Comparison of ENCODE assay signal across 7 cellular contexts in the genomic region with DNA sequence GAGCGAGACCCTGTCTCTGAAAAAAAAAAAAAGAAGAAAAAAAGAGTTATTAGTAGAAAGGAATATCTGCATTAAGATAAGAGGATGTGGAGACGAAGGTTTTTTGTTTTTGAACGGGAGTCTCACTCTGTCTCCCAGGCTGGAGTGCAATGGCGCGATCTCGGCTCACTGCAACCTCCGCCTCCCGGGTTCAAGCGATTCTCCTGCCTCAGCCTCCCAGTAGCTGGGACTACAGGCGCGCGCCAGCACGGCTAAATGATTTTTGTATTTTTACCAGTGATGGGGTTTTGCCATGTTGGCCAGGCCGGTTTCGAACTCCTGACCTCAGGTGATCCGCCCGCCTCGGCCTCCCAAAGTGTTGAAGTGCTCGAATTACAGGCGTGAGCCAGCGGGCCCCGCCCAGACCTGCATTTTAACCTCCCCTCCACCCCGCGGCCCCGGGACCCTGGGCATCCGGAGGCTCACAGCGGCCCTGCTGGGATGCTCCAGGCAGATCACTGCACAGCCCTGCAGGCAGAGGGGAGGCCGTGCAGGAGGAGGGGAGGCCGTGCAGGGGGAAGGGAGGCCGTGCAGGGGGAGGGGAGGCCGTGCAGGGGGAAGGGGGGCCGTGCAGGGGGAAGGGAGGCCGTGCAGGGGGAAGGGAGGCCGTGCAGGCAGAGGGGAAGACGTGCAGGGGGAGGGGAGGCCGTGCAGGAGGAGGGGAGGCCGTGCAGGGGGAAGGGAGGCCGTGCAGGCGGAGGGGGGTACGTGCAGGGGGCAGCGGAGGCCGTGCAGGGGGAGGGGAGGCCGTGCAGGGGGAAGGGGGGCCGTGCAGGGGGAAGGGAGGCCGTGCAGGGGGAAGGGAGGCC. TPM values are rescaled to one million over a fixed set of nuclear protein-coding genes. Genes with fewer than 3 reads are reported as not detected.
DNase-seq lines count a peak whose midpoint lies in the region; ATAC-seq and TF ChIP-seq lines count a peak whose summit lies in the region.
"Not testable (repeated sequence)": the region's sequence is repeated elsewhere in the genome, so short reads cannot be mapped to it uniquely, and the experiment has no call there.

No MANE protein-coding gene starts in this region.

- H3K4me1 ChIP-seq in GM23338 (ENCODE audit: insufficient read depth) (peaks cover 10% of the 10 kb centered on the region; the same call in 1 of the 2 replicates), trophoblast cell (ENCODE audit: control insufficient read depth in 1 of 2, insufficient read depth in 2 of 2, low read length in 2 of 2) (peaks cover 11 to 26% of the 10 kb centered on the region in 2 experiments)
- not testable (repeated sequence) for H3K4me1 ChIP-seq in NT2/D1 (ENCODE audit: insufficient read depth, insufficient read length); mesendoderm (ENCODE audit: control insufficient read depth, low read depth, low read length)

- H3K23ac ChIP-seq in mesendoderm (ENCODE audit: low read length); trophoblast cell (ENCODE audit: low read length): not testable (repeated sequence)

- H3K4me1 Mint-ChIP-seq in GM23338 = peaks cover 22% of the 10 kb centered on the region
- peaks cover 23% of the 10 kb centered on the region for H3K4me1 Mint-ChIP-seq in activated B cell treated with CpG ODN at 0.5 μM for 24 hours
- peaks cover 28% of the 10 kb centered on the region for H3K4me1 Mint-ChIP-seq in activated naive CD8-positive, alpha-beta T cell (ENCODE audit: low read depth)

- H3K4me3 ChIP-seq in GM23338 (peak overlapping the region; percentile 38; the same call in 1 of the 2 replicates), NT2/D1 (ENCODE audit: insufficient read length, low read depth) (peak overlapping the region; percentile 24), fibroblast of villous mesenchyme (ENCODE audit: low read depth, low read length) (peak overlapping the region; percentile 9)
- not testable (repeated sequence) for H3K4me3 ChIP-seq in mesendoderm (ENCODE audit: low read length); trophoblast cell (ENCODE audit: low read depth, low read length)

- H3K18ac ChIP-seq in mesendoderm (ENCODE audit: low read length) = peak overlapping the region; percentile 15
- not testable (repeated sequence) for H3K18ac ChIP-seq in trophoblast cell (ENCODE audit: low read length)

- H3K4ac ChIP-seq in mesendoderm (ENCODE audit: low read depth, low read length); trophoblast cell (ENCODE audit: low read depth, low read length): not testable (repeated sequence)

- H3K36me3 Mint-ChIP-seq in GM23338 (ENCODE audit: low read depth) = peaks cover 45% of the 10 kb centered on the region
- not testable (repeated sequence) for H3K36me3 Mint-ChIP-seq in activated B cell treated with CpG ODN at 0.5 μM for 24 hours (ENCODE audit: low read depth); activated naive CD8-positive, alpha-beta T cell

- not testable (repeated sequence) for H3K27ac ChIP-seq in GM23338 (ENCODE audit: low read depth)
- H3K27ac ChIP-seq in mesendoderm (ENCODE audit: low read depth, low read length) (peak overlapping the region; percentile 33), trophoblast cell (ENCODE audit: low read depth, low read length) (peak overlapping the region; percentile 18)

- not testable (repeated sequence) for TF ChIP-seq CTCF in GM23338 (conservative IDR thresholded peaks at IDR 0.05; ENCODE audit: low read depth in 2 of 2); activated B cell treated with CpG ODN at 0.5 μM for 24 hours (IDR thresholded peaks at IDR 0.05); fibroblast of villous mesenchyme (IDR thresholded peaks at IDR 0.05; ENCODE audit: insufficient read depth, low read depth, low read length)

- H3K56ac ChIP-seq in mesendoderm (ENCODE audit: low read length) = peak overlapping the region; percentile 7

- POLR2A ChIA-PET in activated B cell treated with CpG ODN at 0.5 μM for 24 hours (lab: Charles Lee) = not testable (repeated sequence)

- peak; percentile 55 for DNase-seq in GM23338 (ENCODE audit: low spot score)
- not testable (repeated sequence) for DNase-seq in NT2/D1 (ENCODE audit: low read depth, low spot score); activated B cell treated with CpG ODN at 0.5 μM for 24 hours; fibroblast of villous mesenchyme (ENCODE audit: low read depth); mesendoderm; trophoblast cell

- H4K91ac ChIP-seq in trophoblast cell (ENCODE audit: low read depth, low read length) = not testable (repeated sequence)

- H2BK5ac ChIP-seq in mesendoderm (ENCODE audit: low read length); trophoblast cell (ENCODE audit: low read depth, low read length, poor library complexity): not testable (repeated sequence)

- intact Hi-C loops in activated B cell treated with CpG ODN at 0.5 μM for 24 hours (cut with micrococcal nuclease) = not testable (repeated sequence)

- H3K4me3 Mint-ChIP-seq in GM23338 (peak overlapping the region; percentile 53), activated B cell treated with CpG ODN at 0.5 μM for 24 hours (peak overlapping the region; percentile 11)
- peak overlapping the region; percentile 69 for H3K4me3 Mint-ChIP-seq in activated naive CD8-positive, alpha-beta T cell

- H3K4me2 ChIP-seq in GM23338 = peak overlapping the region; percentile 69; the same call in 1 of the 2 replicates
- H3K4me2 ChIP-seq in mesendoderm (ENCODE audit: low read length); trophoblast cell (ENCODE audit: low read length): not testable (repeated sequence)

- H3K79me1 ChIP-seq in mesendoderm (ENCODE audit: low read length) = not testable (repeated sequence)
- peaks cover 24% of the 10 kb centered on the region for H3K79me1 ChIP-seq in trophoblast cell (ENCODE audit: low read length)

- not testable (repeated sequence) for H4K8ac ChIP-seq in mesendoderm (ENCODE audit: low read depth, low read length); trophoblast cell (ENCODE audit: low read depth, low read length)

- not testable (repeated sequence) for ATAC-seq in GM23338; activated B cell treated with CpG ODN at 0.5 μM for 24 hours (ENCODE audit: low read depth)

- H3K36me3 ChIP-seq in GM23338 (ENCODE audit: insufficient read depth) (peaks cover 12% of the 10 kb centered on the region), NT2/D1 (ENCODE audit: insufficient read depth, insufficient read length, low read length) (peaks cover 14% of the 10 kb centered on the region), trophoblast cell (ENCODE audit: control insufficient read depth in 1 of 2, insufficient read depth in 2 of 2, low read length in 2 of 2) (peaks cover 10 to 13% of the 10 kb centered on the region in 2 experiments)
- not testable (repeated sequence) for H3K36me3 ChIP-seq in mesendoderm (ENCODE audit: control insufficient read depth, insufficient read depth, low read length)

- H3K9me2 ChIP-seq in GM23338 (ENCODE audit: insufficient read depth) = not testable (repeated sequence)

- H3K79me2 ChIP-seq in GM23338 (replicated peaks; ENCODE audit: insufficient read depth) = peaks cover 47% of the 10 kb centered on the region
- H3K79me2 ChIP-seq in mesendoderm (ENCODE audit: control insufficient read depth, insufficient read depth, low read length) = not testable (repeated sequence)
- peaks cover 12% of the 10 kb centered on the region for H3K79me2 ChIP-seq in trophoblast cell (ENCODE audit: control insufficient read depth, insufficient read depth, low read length, poor library complexity)

- H4K5ac ChIP-seq in mesendoderm (ENCODE audit: low read length) = not testable (repeated sequence)

- H2AFZ ChIP-seq in GM23338; trophoblast cell (ENCODE audit: insufficient read depth, low read length, poor library complexity): not testable (repeated sequence)

- H4K20me1 ChIP-seq in GM23338 (replicated peaks; ENCODE audit: insufficient read depth) = not testable (repeated sequence)

- not testable (repeated sequence) for H2BK120ac ChIP-seq in mesendoderm (ENCODE audit: low read depth, low read length); trophoblast cell (ENCODE audit: insufficient read depth, low read length, poor library complexity)

- peak overlapping the region; percentile 88; the same call in 1 of the 2 replicates for H3K27ac Mint-ChIP-seq in GM23338
- not testable (repeated sequence) for H3K27ac Mint-ChIP-seq in activated B cell treated with CpG ODN at 0.5 μM for 24 hours; activated naive CD8-positive, alpha-beta T cell

- H3K27me3 ChIP-seq in GM23338 (ENCODE audit: insufficient read depth); NT2/D1 (ENCODE audit: insufficient read depth, insufficient read length); mesendoderm (ENCODE audit: insufficient read depth, low read length, poor library complexity); trophoblast cell (ENCODE audit: insufficient read depth, low read length): not testable (repeated sequence)

- H3K27me3 Mint-ChIP-seq in GM23338 (ENCODE audit: insufficient read depth, low read depth, poor library complexity) = peaks cover 25% of the 10 kb centered on the region
- not testable (repeated sequence) for H3K27me3 Mint-ChIP-seq in activated B cell treated with CpG ODN at 0.5 μM for 24 hours; activated naive CD8-positive, alpha-beta T cell

- peaks cover 33% of the 10 kb centered on the region for H3F3A ChIP-seq in GM23338 (replicated peaks; ENCODE audit: low read depth)

- not testable (repeated sequence) for H4K12ac ChIP-seq in trophoblast cell (ENCODE audit: low read depth, low read length)

- H3K9ac ChIP-seq in NT2/D1 (ENCODE audit: insufficient read length, low read depth); mesendoderm (ENCODE audit: low read length); trophoblast cell (ENCODE audit: low read length): not testable (repeated sequence)

- peaks cover 20% of the 10 kb centered on the region for H3K9me3 Mint-ChIP-seq in GM23338
- H3K9me3 Mint-ChIP-seq in activated B cell treated with CpG ODN at 0.5 μM for 24 hours; activated naive CD8-positive, alpha-beta T cell (ENCODE audit: low read depth): not testable (repeated sequence)

- H2BK15ac ChIP-seq in mesendoderm (replicated peaks; ENCODE audit: low read depth) = not testable (repeated sequence)

- H2BK12ac ChIP-seq in trophoblast cell (ENCODE audit: low read length) = not testable (repeated sequence)

- CTCF ChIA-PET in activated B cell treated with CpG ODN at 0.5 μM for 24 hours (lab: Charles Lee) = not testable (repeated sequence)

- H3K9me3 ChIP-seq in NT2/D1 (ENCODE audit: insufficient read depth, low read length); trophoblast cell (ENCODE audit: insufficient read depth, low read depth, low read length): not testable (repeated sequence)

- not testable (repeated sequence) for H2AK5ac ChIP-seq in mesendoderm (ENCODE audit: low read length); trophoblast cell (ENCODE audit: low read length)

- H3K14ac ChIP-seq in trophoblast cell (ENCODE audit: low read length) = not testable (repeated sequence)

- WGBS in mesendoderm (ENCODE audit: extremely low coverage, insufficient coverage, low lambda C conversion rate) = 100% methylated on average over 2 of the region's 45 CpGs
- 100% methylated on average over 2 of the region's 45 CpGs for WGBS in trophoblast cell (ENCODE audit: extremely low coverage, insufficient coverage, insufficient read length)

RNA-seq across cellular contexts. Expression of gene PLCXD1, which starts 1.2 kb away (rescaled TPM):
- 95.9 and 112 TPM in 2 replicates for total RNA-seq in GM23338 (2014; rRNA removed; shearing (Covaris generic))
- 48.7 and 50.9 TPM in 2 replicates for polyA plus RNA-seq in GM23338 (2016; fragmentation: Nextera tagmentation; extraction: Ambion mirVana)
- total RNA-seq in activated B cell treated with CpG ODN at 0.5 μM for 24 hours (19.5 and 23.8 TPM in 2 replicates), fibroblast of villous mesenchyme (8.2 and 13.2 TPM in 2 replicates)
- 24.1 TPM for polyA plus RNA-seq in mesendoderm (2013, experiment 1 of 2)
- 26.6 TPM for polyA plus RNA-seq in mesendoderm (2013, experiment 2 of 2)
- polyA plus RNA-seq in trophoblast cell (2013) = 50.3 and 51.6 TPM in 2 replicates

RNA-seq across cellular contexts. Expression of gene GTPBP6, which starts 38.6 kb away (rescaled TPM):
- total RNA-seq in GM23338 (2014; rRNA removed; shearing (Covaris generic)) = 57.4 and 66.8 TPM in 2 replicates
- 41.4 and 43.6 TPM in 2 replicates for polyA plus RNA-seq in GM23338 (2016; fragmentation: Nextera tagmentation; extraction: Ambion mirVana)
- total RNA-seq in activated B cell treated with CpG ODN at 0.5 μM for 24 hours (69.9 and 75.6 TPM in 2 replicates), fibroblast of villous mesenchyme (25.5 and 39.6 TPM in 2 replicates)
- 38.4 TPM for polyA plus RNA-seq in mesendoderm (2013, experiment 1 of 2)
- polyA plus RNA-seq in mesendoderm (2013, experiment 2 of 2) = 38.5 TPM
- polyA plus RNA-seq in trophoblast cell (2013) = 30.2 and 30.6 TPM in 2 replicates

Comparison
In these comparisons a context has a peak if more than half of its experiments do, and no peak if none do; other contexts are left out.
1. H3K4me3 Mint-ChIP-seq: peak in every context shown above with its lines; median percentile 69 in activated naive CD8-positive, alpha-beta T cell; 53 in GM23338; 11 in activated B cell treated with CpG ODN at 0.5 μM for 24 hours.